In genomic region chr9:134326754-134327526, GRCh38 we compare ENCODE assay signal across 8 cellular contexts. TPM values are rescaled to one million over a fixed set of nuclear protein-coding genes. Genes with fewer than 3 reads are reported as not detected.
A peak's percentile ranks its signal among the peaks of the same experiment; 100 is the strongest.
DNase-seq lines count a peak whose midpoint lies in the region; ATAC-seq, FAIRE-seq and TF ChIP-seq lines count a peak whose summit lies in the region.

No MANE protein-coding gene starts in this region.

- TF ChIP-seq CTCF in A549 (IDR thresholded peaks at IDR 0.05) (no peak), smooth muscle cell (IDR thresholded peaks at IDR 0.05; ENCODE audit: borderline replicate concordance, insufficient read depth, poor library complexity, severe bottlenecking) (no peak)

- H3K4me3 ChIP-seq in A549 (peak overlapping the region; percentile 93), iPS-15b (ENCODE audit: low read depth, low read length) (peak overlapping the region; percentile 41), smooth muscle cell (peak overlapping the region; percentile 76)

- TF ChIP-seq EP300 in A549 (IDR thresholded peaks at IDR 0.05), result no peak

- TF ChIP-seq POLR2A in A549 (IDR thresholded peaks at IDR 0.05; ENCODE audit: low read length), result no peak

- ATAC-seq in A549, result peak; percentile 44; a peak in 4 of 6 replicates
- ATAC-seq in activated naive CD8-positive, alpha-beta T cell treated with anti-CD3 and anti-CD28 coated beads, Interleukin-2, amount 50 U/mL, for 24 hours, result no peak

- POLR2A ChIA-PET in A549 (lab: Yijun Ruan, JAX), result interaction anchor here (1.3 kb wide), 1 partner anchor 80 kb away, joined by 3 read pairs; no protein-coding TSS in a partner anchor

- no peaks in the 10 kb centered on the region for H3K9me3 Mint-ChIP-seq in activated naive CD8-positive, alpha-beta T cell treated with anti-CD3 and anti-CD28 coated beads, Interleukin-2, amount 50 U/mL, for 24 hours

- H3K27ac Mint-ChIP-seq in activated naive CD8-positive, alpha-beta T cell treated with anti-CD3 and anti-CD28 coated beads, Interleukin-2, amount 50 U/mL, for 24 hours, result no peak overlapping the region

- no peaks in the 10 kb centered on the region for H3K36me3 Mint-ChIP-seq in activated naive CD8-positive, alpha-beta T cell treated with anti-CD3 and anti-CD28 coated beads, Interleukin-2, amount 50 U/mL, for 24 hours (ENCODE audit: low read depth)

- H3K27ac ChIP-seq in A549 (peak overlapping the region; percentile 95 to 99), smooth muscle cell (ENCODE audit: low read depth) (peak overlapping the region; percentile 44)

- no peak for FAIRE-seq in A549 (lab: Jason Lieb, UNC)
- FAIRE-seq in frontal cortex (lab: Jason Lieb, UNC), result no peak

- H2AFZ ChIP-seq in smooth muscle cell (ENCODE audit: low read depth), result no peak overlapping the region

- H3K4me1 ChIP-seq in A549 (peaks cover 47% of the 10 kb centered on the region), iPS-15b (ENCODE audit: control insufficient read depth, insufficient read depth, low read length) (peaks cover 5% of the 10 kb centered on the region), smooth muscle cell (ENCODE audit: low read depth) (peaks cover 40% of the 10 kb centered on the region)

- peaks cover 7% of the 10 kb centered on the region for H3K4me1 Mint-ChIP-seq in activated naive CD8-positive, alpha-beta T cell treated with anti-CD3 and anti-CD28 coated beads, Interleukin-2, amount 50 U/mL, for 24 hours

- DNase-seq in A549 (ENCODE audit: low read depth in 1 of 2, low spot score in 1 of 2) (peak; percentile 28 to 60), HCEC 1CT (peak; percentile 42), smooth muscle cell (lab: John Stamatoyannopoulos, UW; ENCODE audit: unreplicated experiment) (no peak), SIG-M5 treated with dmso at 0.1 percent for 504 hours (lab: John Stamatoyannopoulos, UW; ENCODE audit: unreplicated experiment) (no peak), NCI-H510A treated with DMSO at 0.1 percent for 48 hours (lab: John Stamatoyannopoulos, UW) (no peak), frontal cortex (ENCODE audit: low spot score in 2 of 2) (no peak)
- no peak for DNase-seq in activated naive CD8-positive, alpha-beta T cell treated with anti-CD3 and anti-CD28 coated beads, Interleukin-2, amount 50 U/mL, for 24 hours

- WGBS in A549 (ENCODE audit: missing lambda C conversion rate), result 6% methylated on average over 4 of the region's 72 CpGs
- WGBS in smooth muscle cell (ENCODE audit: low lambda C conversion rate), result 3% methylated on average over 37 of the region's 72 CpGs

- H3K36me3 ChIP-seq in iPS-15b (ENCODE audit: control insufficient read depth, insufficient read depth, low read length), result no peaks in the 10 kb centered on the region
- H3K36me3 ChIP-seq in smooth muscle cell (ENCODE audit: low read depth), result no peaks in the 10 kb centered on the region

- peak overlapping the region; percentile 65 for H3K9ac ChIP-seq in iPS-15b (ENCODE audit: low read depth, low read length)
- H3K9ac ChIP-seq in smooth muscle cell (ENCODE audit: low read depth), result peak overlapping the region; percentile 62

- H3K4me3 Mint-ChIP-seq in activated naive CD8-positive, alpha-beta T cell treated with anti-CD3 and anti-CD28 coated beads, Interleukin-2, amount 50 U/mL, for 24 hours, result peak overlapping the region; percentile 36

- H3F3A ChIP-seq in smooth muscle cell (ENCODE audit: low read depth), result peaks cover 18% of the 10 kb centered on the region

- H3K4me2 ChIP-seq in A549 (peak overlapping the region; percentile 94), smooth muscle cell (peak overlapping the region; percentile 100)

- H4K20me1 ChIP-seq in smooth muscle cell (ENCODE audit: low read depth), result peaks cover 50% of the 10 kb centered on the region

- H3K9me3 ChIP-seq in A549 (no peaks in the 10 kb centered on the region), iPS-15b (ENCODE audit: control insufficient read depth, insufficient read depth, low read length) (no peaks in the 10 kb centered on the region), smooth muscle cell (replicated peaks; ENCODE audit: low read depth) (no peaks in the 10 kb centered on the region)

- TF ChIP-seq RAD21 in A549 (conservative IDR thresholded peaks at IDR 0.05 in 1 of 2, IDR thresholded peaks at IDR 0.05 in 1 of 2), result no peak

- H3K27me3 ChIP-seq in iPS-15b (ENCODE audit: control insufficient read depth, insufficient read depth, low read length) (no peaks in the 10 kb centered on the region), smooth muscle cell (ENCODE audit: low read depth) (no peaks in the 10 kb centered on the region)

- peaks cover 51% of the 10 kb centered on the region for H3K79me2 ChIP-seq in smooth muscle cell (ENCODE audit: low read depth)

- CTCF ChIA-PET in A549 (lab: Yijun Ruan, JAX), result interaction anchor here (1.0 to 4.1 kb wide), 7 partner anchors 14 to 156 kb away, joined by 3 to 21 read pairs (median 5); no protein-coding TSS in a partner anchor

- H3K27me3 Mint-ChIP-seq in activated naive CD8-positive, alpha-beta T cell treated with anti-CD3 and anti-CD28 coated beads, Interleukin-2, amount 50 U/mL, for 24 hours, result peaks cover 10% of the 10 kb centered on the region

TF ChIP-seq in A549, 52 proteins besides CTCF, POLR2A, EP300 and RAD21:
- TF ChIP-seq KDM1A (IDR thresholded peaks at IDR 0.05; ENCODE audit: low read depth) (no peak), PHF8 (IDR thresholded peaks at IDR 0.05; ENCODE audit: borderline replicate concordance, low read depth) (peak; percentile 24; the same call in 1 of the 2 replicates)

RNA-seq across cellular contexts. Expression of gene RXRA, which starts 0.7 kb away (rescaled TPM):
- polyA plus RNA-seq in A549 (2011; rRNA removed), result 6.6 and 10.2 TPM in 2 replicates
- polyA plus RNA-seq in A549 (2012; cell fraction: cytosol; rRNA removed), result 16.7 and 21.8 TPM in 2 replicates
- 25.5 and 28.7 TPM in 2 replicates for polyA plus RNA-seq in A549 (2012; cell fraction: nucleus; rRNA removed)
- polyA plus RNA-seq in A549 (2017; fragmentation: RNase III; extraction: RNeasy Plus Mini Kit Qiagen cat#74134 plus additional on column Dnase treatment), result 22.0 to 23.9 TPM (median 22.5 TPM) in 3 replicates
- 8.2 and 12.5 TPM in 2 replicates for polyA minus RNA-seq in A549 (2011; rRNA and poly(A)+ RNA removed)
- 8.9 and 13.7 TPM in 2 replicates for total RNA-seq in smooth muscle cell
- polyA plus RNA-seq in smooth muscle cell, result 23.1 and 25.3 TPM in 2 replicates
- 3.7 TPM for total RNA-seq in frontal cortex

Comparison
In these comparisons a context has a peak if more than half of its experiments do, and no peak if none do; other contexts are left out.
1. DNase-seq: peak in A549 (2 of 2) and HCEC 1CT (single experiment); none in activated naive CD8-positive, alpha-beta T cell treated with anti-CD3 and anti-CD28 coated beads, Interleukin-2, amount 50 U/mL, for 24 hours (single experiment), smooth muscle cell (single experiment), SIG-M5 treated with dmso at 0.1 percent for 504 hours (single experiment), NCI-H510A treated with DMSO at 0.1 percent for 48 hours (single experiment) and frontal cortex (0 of 2).
2. H3K4me3 ChIP-seq: peak in every context shown above with its lines; median percentile 93 in A549; 76 in smooth muscle cell; 41 in iPS-15b.